ENCODE assay signal across 14 cellular contexts in the genomic region with DNA sequence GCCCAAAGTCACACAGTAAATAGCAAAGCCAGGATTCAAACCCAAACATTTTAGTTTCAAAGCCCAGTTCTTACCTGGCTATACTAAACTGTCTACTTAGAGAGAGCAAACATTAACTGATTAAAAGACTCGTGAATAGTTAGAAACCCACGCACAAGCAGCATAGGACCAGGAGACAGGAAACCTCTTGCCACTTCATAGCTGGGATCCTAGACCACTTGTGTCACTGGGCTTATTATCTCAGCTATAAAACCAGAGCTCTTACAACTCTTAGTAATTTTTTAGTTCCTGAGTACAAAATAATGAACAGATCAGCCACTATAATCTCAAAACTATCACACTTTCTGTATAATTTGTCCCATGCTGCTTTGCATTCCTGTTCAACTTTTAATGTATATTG. TPM values are rescaled to one million over a fixed set of nuclear protein-coding genes. Genes with fewer than 3 reads are reported as not detected.
DNase-seq lines count a peak whose midpoint lies in the region; ATAC-seq and TF ChIP-seq lines count a peak whose summit lies in the region.
"Had no signal": no experiment of that assay in that cellular context is flagged by ENCODE, and none has a peak within 500 bp of the region (broad histone marks: within the 10 kb centered on the region; RNA-seq: fewer than 3 reads in every experiment).

No MANE protein-coding gene starts in this region.

- H3K27me3 ChIP-seq in heart left ventricle (no peaks in the 10 kb centered on the region), transverse colon (no peaks in the 10 kb centered on the region)
- H3K27me3 ChIP-seq in effector memory CD4-positive, alpha-beta T cell (replicated peaks; ENCODE audit: control insufficient read depth, insufficient read depth, low read length, poor library complexity, severe bottlenecking): no peaks in the 10 kb centered on the region
- H3K27me3 ChIP-seq: SJSA1 had no signal

- no peaks in the 10 kb centered on the region for H3K27me3 Mint-ChIP-seq in T-helper 1 cell treated with Interleukin-12 subunit alpha and Interleukin-12 subunit beta and Interleukin-4 antibody, amounts not matched to agents 30 μg/mL and 1 μg/mL, for 36 hours (ENCODE audit: low read depth)

- H3K4me3 Mint-ChIP-seq in T-helper 1 cell treated with Interleukin-12 subunit alpha and Interleukin-12 subunit beta and Interleukin-4 antibody, amounts not matched to agents 30 μg/mL and 1 μg/mL, for 36 hours: peak overlapping the region; percentile 91

- no peak for ATAC-seq in heart left ventricle
- no peak for ATAC-seq in left ventricle myocardium superior
- ATAC-seq in omental fat pad (ENCODE audit: low FRiP score): no peak
- no peak for ATAC-seq in HG03457 (IDR thresholded peaks at IDR 0.05; ENCODE audit: unreplicated experiment)

- no peak for TF ChIP-seq POLR2A in heart left ventricle (IDR thresholded peaks at IDR 0.05)
- TF ChIP-seq POLR2A in transverse colon (IDR thresholded peaks at IDR 0.05): no peak

- no peak overlapping the region for H3K4me3 ChIP-seq in heart left ventricle
- H3K4me3 ChIP-seq in effector memory CD4-positive, alpha-beta T cell (ENCODE audit: insufficient read depth, low read depth, low read length, poor library complexity, severe bottlenecking): no peak overlapping the region
- no peak overlapping the region for H3K4me3 ChIP-seq in transverse colon

- H3K4me1 ChIP-seq in heart left ventricle: peaks cover 0 to 65% (median 24%) of the 10 kb centered on the region in 12 donors
- H3K4me1 ChIP-seq in effector memory CD4-positive, alpha-beta T cell (ENCODE audit: control insufficient read depth, insufficient read depth, low read length, poor library complexity, severe bottlenecking): peaks cover 40% of the 10 kb centered on the region
- H3K4me1 ChIP-seq in transverse colon: peaks cover 4 to 33% (median 24%) of the 10 kb centered on the region in 4 donors

- in situ Hi-C loops in transverse colon (cut with MboI; ENCODE audit: low pct_ligation_motif_present in 1 of 4, low pct_unique_long_range_greater_than_20kb in 1 of 4, low sequenced_read_pairs in 3 of 4): no loop called here

- 62 to 76% (median 74%) methylated on average over 2 of the region's 2 CpGs for whole genome bisulfite sequencing in heart left ventricle, 4 donors
- WGBS in transverse colon (ENCODE audit: low coverage in 1 of 2), 2 donors: 50 to 51% methylated on average over 2 of the region's 2 CpGs

- no peak for DNase-seq in heart left ventricle
- no peak for DNase-seq in left ventricle myocardium superior
- DNase-seq in effector memory CD4-positive, alpha-beta T cell: peak in 1 of 3 donors; percentile 42
- no peak for DNase-seq in transverse colon
- no peak for DNase-seq in omental fat pad (ENCODE audit: low spot score)
- DNase-seq in NCI-H146 treated with DMSO at 0.1 percent for 48 hours (lab: John Stamatoyannopoulos, UW; ENCODE audit: unreplicated experiment): no peak
- DNase-seq: activated CD4-positive, alpha-beta T cell treated with anti-CD3 and anti-CD28 coated beads, Interleukin-2, amount 50 U/mL, for 1 hour; aorta; GDM1; NCI-H1105; NCI-H526 treated with DMSO at 0.1 percent for 48 hours had no signal

- H3K27ac Mint-ChIP-seq in T-helper 1 cell treated with Interleukin-12 subunit alpha and Interleukin-12 subunit beta and Interleukin-4 antibody, amounts not matched to agents 30 μg/mL and 1 μg/mL, for 36 hours: peak overlapping the region; percentile 90

- no peaks in the 10 kb centered on the region for H3K9me3 ChIP-seq in heart left ventricle
- no peaks in the 10 kb centered on the region for H3K9me3 ChIP-seq in effector memory CD4-positive, alpha-beta T cell (ENCODE audit: control insufficient read depth, low read length)
- H3K9me3 ChIP-seq in transverse colon: no peaks in the 10 kb centered on the region
- H3K9me3 ChIP-seq: SJSA1 had no signal

- TF ChIP-seq EP300 in transverse colon (IDR thresholded peaks at IDR 0.05; ENCODE audit: low read depth): no peak

- intact Hi-C loops in heart left ventricle (cut with DNase I) (loop anchor here in 7 of 10 donors (2.0 to 10.0 kb wide), 5 partner anchors 15 to 87 kb away; no protein-coding TSS in a partner anchor), left ventricle myocardium superior (cut with micrococcal nuclease) (loop anchor here (10.0 kb wide), 1 partner anchor 81 kb away; no protein-coding TSS in a partner anchor), transverse colon (cut with DNase I; ENCODE audit: low total_unique reads) (loop anchor here (10.0 kb wide), 1 partner anchor 211 kb away; a partner anchor contains a TSS)

- H3K9me3 Mint-ChIP-seq in T-helper 1 cell treated with Interleukin-12 subunit alpha and Interleukin-12 subunit beta and Interleukin-4 antibody, amounts not matched to agents 30 μg/mL and 1 μg/mL, for 36 hours: no peaks in the 10 kb centered on the region

- H3K4me1 Mint-ChIP-seq in T-helper 1 cell treated with Interleukin-12 subunit alpha and Interleukin-12 subunit beta and Interleukin-4 antibody, amounts not matched to agents 30 μg/mL and 1 μg/mL, for 36 hours (ENCODE audit: low read depth): peaks cover 54% of the 10 kb centered on the region

- H3K27ac ChIP-seq in heart left ventricle: peak overlapping the region in 8 of 12 donors; percentile 93 to 99 (median 98)
- H3K27ac ChIP-seq in effector memory CD4-positive, alpha-beta T cell (ENCODE audit: insufficient read depth, low read length, poor library complexity, severe bottlenecking): peak overlapping the region; percentile 88
- H3K27ac ChIP-seq in transverse colon: peak overlapping the region; percentile 96 to 98 (median 98)

- H3K36me3 ChIP-seq in heart left ventricle: no peaks in the 10 kb centered on the region
- no peaks in the 10 kb centered on the region for H3K36me3 ChIP-seq in effector memory CD4-positive, alpha-beta T cell (ENCODE audit: control insufficient read depth, insufficient read depth, low read length)
- no peaks in the 10 kb centered on the region for H3K36me3 ChIP-seq in transverse colon

- TF ChIP-seq CTCF in heart left ventricle (IDR thresholded peaks at IDR 0.05) (no peak), transverse colon (IDR thresholded peaks at IDR 0.05) (no peak), omental fat pad (IDR thresholded peaks at IDR 0.05) (no peak)

- H3K36me3 Mint-ChIP-seq in T-helper 1 cell treated with Interleukin-12 subunit alpha and Interleukin-12 subunit beta and Interleukin-4 antibody, amounts not matched to agents 30 μg/mL and 1 μg/mL, for 36 hours (ENCODE audit: low read depth): peaks cover 9% of the 10 kb centered on the region

RNA-seq across cellular contexts. Expression of a gene that starts 2.4 kb away (rescaled TPM):
- total RNA-seq in heart left ventricle (100 to 1,000 TPM in 7 of 9 donors, 10 to 100 TPM in 2; 68.7 to 167 (median 131) TPM), left ventricle myocardium superior (91.1 TPM), transverse colon (100 to 1,000 TPM in 1 of 4 donors, 10 to 100 TPM in 3; 34.8 to 109 (median 70.2) TPM), omental fat pad (10 to 100 TPM; 41.4 to 62.3 (median 42.5) TPM)
- 10 to 100 TPM; 34.4 to 34.9 TPM for polyA plus RNA-seq in heart left ventricle
